In the genomic region with DNA sequence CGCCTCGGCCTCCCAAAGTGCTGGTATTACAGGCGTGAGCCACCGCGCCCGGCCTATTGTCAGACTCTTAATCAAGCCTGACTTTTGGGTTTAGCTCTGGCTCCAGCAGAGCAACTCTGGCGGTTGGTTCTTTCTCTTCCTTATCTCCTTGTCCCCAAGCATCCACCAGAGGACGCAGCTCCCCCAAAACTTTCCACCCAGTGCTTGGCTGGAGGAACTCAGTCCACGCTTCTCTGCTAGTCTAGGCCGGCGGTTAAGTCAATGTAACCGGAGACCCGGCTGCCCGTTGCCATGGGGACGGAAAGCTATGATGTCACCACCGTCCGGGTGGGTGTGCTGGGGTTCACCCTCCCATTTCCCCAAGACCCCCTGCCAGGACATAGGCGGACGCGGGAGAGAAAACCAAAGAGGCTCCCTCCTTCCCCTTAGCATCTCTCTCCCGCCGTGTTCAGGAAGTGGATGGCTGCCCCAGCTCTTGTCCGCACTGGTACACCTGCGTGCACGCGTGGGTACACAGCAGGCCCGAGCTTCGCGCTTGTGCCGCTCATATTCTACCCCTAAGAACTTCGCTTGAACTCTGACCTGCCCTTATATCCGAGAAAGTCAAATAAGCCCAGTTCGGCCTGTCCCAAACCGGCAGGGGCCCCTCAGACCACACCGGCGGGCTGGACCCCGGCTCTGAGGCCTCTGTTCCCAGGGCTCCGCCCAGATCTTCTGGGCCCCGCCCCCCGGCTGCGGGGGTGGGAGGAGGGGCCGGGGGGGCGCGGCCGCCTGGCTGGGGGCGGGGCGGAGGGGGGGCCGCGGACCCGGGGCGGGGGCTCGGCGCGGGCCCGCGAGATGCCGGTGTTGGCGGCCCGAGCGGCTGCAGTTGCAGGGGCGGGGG, we compare ENCODE assay signal across 1 cellular context.
TF ChIP-seq lines count a peak whose summit lies in the region.

A gene with protein sequence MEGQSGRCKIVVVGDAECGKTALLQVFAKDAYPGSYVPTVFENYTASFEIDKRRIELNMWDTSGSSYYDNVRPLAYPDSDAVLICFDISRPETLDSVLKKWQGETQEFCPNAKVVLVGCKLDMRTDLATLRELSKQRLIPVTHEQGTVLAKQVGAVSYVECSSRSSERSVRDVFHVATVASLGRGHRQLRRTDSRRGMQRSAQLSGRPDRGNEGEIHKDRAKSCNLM (plus strand): TSS at position 825 of the 883 bp plus-strand sequence. CDS start 117 bp downstream, outside the sequence.

TF ChIP-seq in IMR-90, 13 proteins besides CTCF, POLR2A, EP300 and RAD21 (continued from another document):
- TF ChIP-seq, protein P1, sequence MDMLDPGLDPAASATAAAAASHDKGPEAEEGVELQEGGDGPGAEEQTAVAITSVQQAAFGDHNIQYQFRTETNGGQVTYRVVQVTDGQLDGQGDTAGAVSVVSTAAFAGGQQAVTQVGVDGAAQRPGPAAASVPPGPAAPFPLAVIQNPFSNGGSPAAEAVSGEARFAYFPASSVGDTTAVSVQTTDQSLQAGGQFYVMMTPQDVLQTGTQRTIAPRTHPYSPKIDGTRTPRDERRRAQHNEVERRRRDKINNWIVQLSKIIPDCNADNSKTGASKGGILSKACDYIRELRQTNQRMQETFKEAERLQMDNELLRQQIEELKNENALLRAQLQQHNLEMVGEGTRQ (IDR thresholded peaks at IDR 0.05; ENCODE audit: low read depth, low read length), result no peak
- TF ChIP-seq CHD1 (IDR thresholded peaks at IDR 0.05; ENCODE audit: low read depth, low read length) (no peak), FOS (IDR thresholded peaks at IDR 0.05; ENCODE audit: low read depth, low read length) (no peak), MXI1 (IDR thresholded peaks at IDR 0.05; ENCODE audit: borderline replicate concordance, low read depth, low read length) (peak; percentile 99)
